ENCODE assay signal across 8 cellular contexts in the genomic region with DNA sequence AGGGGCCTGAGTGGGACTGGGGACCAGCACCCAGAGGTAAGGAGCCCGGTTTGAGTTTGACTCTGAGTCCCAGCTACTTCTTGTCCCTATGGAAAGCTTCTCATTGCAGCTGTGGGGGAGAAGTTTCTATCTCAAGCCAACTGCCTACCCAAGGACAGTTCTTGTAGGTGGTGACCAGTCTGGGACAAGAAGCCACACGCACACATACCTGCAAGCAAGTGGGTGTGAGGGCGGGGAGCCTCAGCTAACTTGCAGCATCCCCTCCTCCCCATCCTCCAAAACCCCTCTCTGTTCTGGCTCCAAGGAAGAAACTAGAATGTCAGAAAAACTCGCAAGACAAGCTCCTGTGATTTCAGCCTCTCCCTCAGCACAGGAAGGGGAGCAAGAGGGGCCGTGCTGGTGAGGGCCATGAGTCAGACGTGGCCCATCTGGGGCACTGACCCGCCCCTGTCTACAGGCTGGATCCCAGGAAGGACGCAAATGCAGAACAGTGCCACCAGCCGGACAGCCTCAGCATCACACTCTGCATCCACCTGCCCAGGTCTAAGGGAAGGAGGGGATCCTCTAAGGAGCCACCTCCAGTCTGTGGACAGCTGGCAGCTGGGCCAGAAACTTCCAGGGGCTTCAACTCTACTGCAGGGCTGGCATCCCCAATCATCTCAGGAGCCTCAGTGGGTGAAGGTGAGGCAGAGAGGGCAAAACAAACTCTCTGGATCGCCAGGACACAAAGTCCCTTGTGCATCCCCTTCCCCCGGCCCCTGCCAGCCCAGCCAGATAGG.
DNase-seq lines count a peak whose midpoint lies in the region; ATAC-seq and TF ChIP-seq lines count a peak whose summit lies in the region.

No MANE protein-coding gene starts in this region.

- H3K4me1 ChIP-seq in hepatocyte (ENCODE audit: insufficient read depth), result peaks cover 45% of the 10 kb centered on the region

- peaks cover 4% of the 10 kb centered on the region for H3K79me2 ChIP-seq in hepatocyte

- peak overlapping the region; percentile 53 for H3K27ac ChIP-seq in hepatocyte

- no peak overlapping the region for H3K4me3 ChIP-seq in MG63
- no peak overlapping the region for H3K4me3 ChIP-seq in hepatocyte

- H3K36me3 ChIP-seq in MG63, result peaks cover 43% of the 10 kb centered on the region
- no peaks in the 10 kb centered on the region for H3K36me3 ChIP-seq in hepatocyte (replicated peaks; ENCODE audit: insufficient read depth, low read depth)

- H3K9me3 ChIP-seq in MG63 (no peaks in the 10 kb centered on the region), hepatocyte (ENCODE audit: low read depth) (no peaks in the 10 kb centered on the region)

- 60% methylated on average over 11 of the region's 11 CpGs for WGBS in hepatocyte (ENCODE audit: low lambda C conversion rate, missing lambda C conversion rate)

- H3K9me2 ChIP-seq in hepatocyte (replicated peaks; ENCODE audit: insufficient read depth), result no peaks in the 10 kb centered on the region

- no peaks in the 10 kb centered on the region for H3K27me3 ChIP-seq in MG63
- H3K27me3 ChIP-seq in hepatocyte, result no peaks in the 10 kb centered on the region

- TF ChIP-seq CTCF in AG09319 (IDR thresholded peaks at IDR 0.05; ENCODE audit: low read depth, low read length), result peak; percentile 87
- peak; percentile 61 for TF ChIP-seq CTCF in hepatocyte (IDR thresholded peaks at IDR 0.05; ENCODE audit: poor library complexity)

- DNase-seq in AG09319 (ENCODE audit: extremely low read depth, low read depth) (peak; percentile 62), MG63 (peak; percentile 15), amniotic stem cell (lab: John Stamatoyannopoulos, UW) (peak; percentile 63), hepatocyte (ENCODE audit: low spot score) (peak; percentile 89), stromal cell of bone marrow (ENCODE audit: low read depth) (peak; percentile 71), NCI-H1048 (lab: John Stamatoyannopoulos, UW) (no peak), NCI-H1417 treated with DMSO at 0.1 percent for 48 hours (lab: John Stamatoyannopoulos, UW) (no peak)

- H2AFZ ChIP-seq in hepatocyte, result no peak overlapping the region

- H3K4me2 ChIP-seq in hepatocyte, result no peak overlapping the region

- peak; percentile 63 for ATAC-seq in GM18909 (IDR thresholded peaks at IDR 0.05; ENCODE audit: poor library complexity, unreplicated experiment)

- H4K20me1 ChIP-seq in hepatocyte (ENCODE audit: insufficient read depth, poor library complexity, severe bottlenecking), result no peaks in the 10 kb centered on the region

Comparison
In these comparisons a context has a peak if more than half of its experiments do, and no peak if none do; other contexts are left out.
1. DNase-seq: peak in AG09319 (single experiment), MG63 (single experiment), amniotic stem cell (single experiment), hepatocyte (single experiment) and stromal cell of bone marrow (single experiment); none in NCI-H1048 (single experiment) and NCI-H1417 treated with DMSO at 0.1 percent for 48 hours (single experiment).